ENCODE assay signal across 12 cellular contexts in genomic region chr6:167122041-167122826, GRCh38. TPM values are rescaled to one million over a fixed set of nuclear protein-coding genes. Genes with fewer than 3 reads are reported as not detected.
A peak's percentile ranks its signal among the peaks of the same experiment; 100 is the strongest.
DNase-seq lines count a peak whose midpoint lies in the region; ATAC-seq and TF ChIP-seq lines count a peak whose summit lies in the region.
"Had no signal": no experiment of that assay in that cellular context is flagged by ENCODE, and none has a peak within 500 bp of the region (broad histone marks: within the 10 kb centered on the region; RNA-seq: fewer than 3 reads in every experiment).

No MANE protein-coding gene starts in this region.

- H3K4me1 Mint-ChIP-seq in activated naive CD4-positive, alpha-beta T cell treated with anti-CD3 and anti-CD28 coated beads, Interleukin-2, amount 50 U/mL, for 24 hours, result peaks cover 53% of the 10 kb centered on the region
- peaks cover 55% of the 10 kb centered on the region for H3K4me1 Mint-ChIP-seq in activated CD8-positive, alpha-beta T cell treated with anti-CD3 and anti-CD28 coated beads, Interleukin-2, amount 10 ng/mL, durations not matched to agents 7 days and 5 days (ENCODE audit: low read depth)
- no peaks in the 10 kb centered on the region for H3K4me1 Mint-ChIP-seq in osteocyte (ENCODE audit: unreplicated experiment)

- no peak for DNase-seq in activated naive CD4-positive, alpha-beta T cell treated with anti-CD3 and anti-CD28 coated beads, Interleukin-2, amount 50 U/mL, for 16 hours
- DNase-seq in activated CD8-positive, alpha-beta T cell treated with anti-CD3 and anti-CD28 coated beads, Interleukin-2, amount 10 ng/mL, durations not matched to agents 7 days and 5 days, result peak; percentile 43
- peak in 1 of 2 donors; percentile 67 for DNase-seq in aorta
- DNase-seq in activated gamma-delta T cell treated with Interleukin-2 at 50 U/mL for 16 hours, result no peak
- DNase-seq in osteocyte (ENCODE audit: extremely low spot score, unreplicated experiment), result no peak
- DNase-seq in thyroid gland, result no peak
- DNase-seq: NCI-H1092, PC-3 had no signal

- H3K36me3 ChIP-seq in aorta (ENCODE audit: control insufficient read depth in 1 of 2, insufficient read depth in 2 of 2, low read length in 1 of 2) (no peaks in the 10 kb centered on the region), thyroid gland (no peaks in the 10 kb centered on the region)

- no peak overlapping the region for H3K27ac Mint-ChIP-seq in activated naive CD4-positive, alpha-beta T cell treated with anti-CD3 and anti-CD28 coated beads, Interleukin-2, amount 50 U/mL, for 24 hours
- H3K27ac Mint-ChIP-seq in activated CD8-positive, alpha-beta T cell treated with anti-CD3 and anti-CD28 coated beads, Interleukin-2, amount 10 ng/mL, durations not matched to agents 7 days and 5 days, result peak overlapping the region; percentile 86
- H3K27ac Mint-ChIP-seq in osteocyte (ENCODE audit: unreplicated experiment), result no peak overlapping the region

- ATAC-seq in HG02678 (IDR thresholded peaks at IDR 0.05; ENCODE audit: unreplicated experiment) (peak; percentile 37), aorta (ENCODE audit: low FRiP score) (peak; percentile 31)
- peak; percentile 61 for ATAC-seq in activated CD8-positive, alpha-beta T cell treated with anti-CD3 and anti-CD28 coated beads, Interleukin-2, amount 10 ng/mL, durations not matched to agents 7 days and 5 days
- ATAC-seq: PC-3 had no signal

- no peaks in the 10 kb centered on the region for H3K9me3 Mint-ChIP-seq in activated naive CD4-positive, alpha-beta T cell treated with anti-CD3 and anti-CD28 coated beads, Interleukin-2, amount 50 U/mL, for 24 hours
- H3K9me3 Mint-ChIP-seq in activated CD8-positive, alpha-beta T cell treated with anti-CD3 and anti-CD28 coated beads, Interleukin-2, amount 10 ng/mL, durations not matched to agents 7 days and 5 days (ENCODE audit: insufficient read depth), result no peaks in the 10 kb centered on the region
- H3K9me3 Mint-ChIP-seq in osteocyte (ENCODE audit: unreplicated experiment), result peaks cover 7% of the 10 kb centered on the region

- no peaks in the 10 kb centered on the region for H3K4me1 ChIP-seq in aorta (ENCODE audit: control insufficient read depth in 1 of 2, insufficient read depth in 2 of 2, low read length in 2 of 2)
- H3K4me1 ChIP-seq in thyroid gland, result no peaks in the 10 kb centered on the region

- no peak for TF ChIP-seq CTCF in osteocyte (IDR thresholded peaks at IDR 0.05)
- TF ChIP-seq CTCF in thyroid gland (IDR thresholded peaks at IDR 0.05), result no peak

- CTCF ChIA-PET in activated CD8-positive, alpha-beta T cell treated with anti-CD3 and anti-CD28 coated beads, Interleukin-2, amount 10 ng/mL, durations not matched to agents 7 days and 5 days (lab: Charles Lee), result interaction anchor here (0.7 to 2.1 kb wide), 3 partner anchors 20 to 229 kb away, joined by 3 to 5 read pairs (median 4); no protein-coding TSS in a partner anchor

- H3K4me3 Mint-ChIP-seq in activated naive CD4-positive, alpha-beta T cell treated with anti-CD3 and anti-CD28 coated beads, Interleukin-2, amount 50 U/mL, for 24 hours, result peak overlapping the region; percentile 57
- peak overlapping the region; percentile 70 for H3K4me3 Mint-ChIP-seq in activated CD8-positive, alpha-beta T cell treated with anti-CD3 and anti-CD28 coated beads, Interleukin-2, amount 10 ng/mL, durations not matched to agents 7 days and 5 days
- H3K4me3 Mint-ChIP-seq in osteocyte (ENCODE audit: unreplicated experiment), result no peak overlapping the region

- POLR2A ChIA-PET in activated CD8-positive, alpha-beta T cell treated with anti-CD3 and anti-CD28 coated beads, Interleukin-2, amount 10 ng/mL, durations not matched to agents 7 days and 5 days (lab: Charles Lee), result interaction anchor here (0.7 to 1.0 kb wide), 3 partner anchors 24 to 88 kb away, joined by 3 read pairs; no protein-coding TSS in a partner anchor

- H3K9me3 ChIP-seq in aorta (ENCODE audit: control insufficient read depth, low read length) (peaks cover 3% of the 10 kb centered on the region), thyroid gland (no peaks in the 10 kb centered on the region)

- no peak for TF ChIP-seq POLR2A in thyroid gland (IDR thresholded peaks at IDR 0.05)

- WGBS in aorta, 2 donors, result 84 to 85% methylated on average over 23 of the region's 23 CpGs
- 70 to 74% methylated on average over 23 of the region's 23 CpGs for WGBS in thyroid gland, 2 donors

- no peaks in the 10 kb centered on the region for H3K36me3 Mint-ChIP-seq in activated naive CD4-positive, alpha-beta T cell treated with anti-CD3 and anti-CD28 coated beads, Interleukin-2, amount 50 U/mL, for 24 hours
- H3K36me3 Mint-ChIP-seq in activated CD8-positive, alpha-beta T cell treated with anti-CD3 and anti-CD28 coated beads, Interleukin-2, amount 10 ng/mL, durations not matched to agents 7 days and 5 days (ENCODE audit: low read depth), result peaks cover 5% of the 10 kb centered on the region
- no peaks in the 10 kb centered on the region for H3K36me3 Mint-ChIP-seq in osteocyte (ENCODE audit: unreplicated experiment)

- H3K27ac ChIP-seq in aorta (ENCODE audit: low read depth in 1 of 2, low read length in 2 of 2), result no peak overlapping the region
- H3K27ac ChIP-seq in thyroid gland, result no peak overlapping the region

- no peaks in the 10 kb centered on the region for H3K27me3 Mint-ChIP-seq in activated naive CD4-positive, alpha-beta T cell treated with anti-CD3 and anti-CD28 coated beads, Interleukin-2, amount 50 U/mL, for 24 hours
- peaks cover 2% of the 10 kb centered on the region for H3K27me3 Mint-ChIP-seq in activated CD8-positive, alpha-beta T cell treated with anti-CD3 and anti-CD28 coated beads, Interleukin-2, amount 10 ng/mL, durations not matched to agents 7 days and 5 days (ENCODE audit: low read depth)
- H3K27me3 Mint-ChIP-seq in osteocyte (ENCODE audit: unreplicated experiment), result no peaks in the 10 kb centered on the region

- no peak overlapping the region for H3K4me3 ChIP-seq in aorta (ENCODE audit: low read length in 2 of 2)
- no peak overlapping the region for H3K4me3 ChIP-seq in thyroid gland (replicated peaks in 1 of 3)

- H3K27me3 ChIP-seq in aorta (ENCODE audit: control insufficient read depth in 1 of 2, insufficient read depth in 2 of 2, low read length in 1 of 2) (no peaks in the 10 kb centered on the region), thyroid gland (no peaks in the 10 kb centered on the region)

- intact Hi-C loops in aorta (cut with DNase I), result no loop called here
- intact Hi-C loops in thyroid gland (cut with DNase I), result no loop called here

RNA-seq across cellular contexts. Expression of gene CCR6, which starts 0.7 kb away (rescaled TPM):
- total RNA-seq in activated CD8-positive, alpha-beta T cell treated with anti-CD3 and anti-CD28 coated beads, Interleukin-2, amount 10 ng/mL, durations not matched to agents 7 days and 5 days, result 1 to 10 TPM; 3.8 to 4.4 TPM
- under 1 TPM in 1 of 2 donors, not detected in 1; 0.54 TPM for total RNA-seq in aorta
- polyA plus RNA-seq in aorta, result not detected
- not detected in 2 replicates for total RNA-seq in osteocyte
- under 1 TPM in 1 of 4 donors, not detected in 3; 0.78 TPM for total RNA-seq in thyroid gland
- total RNA-seq: PC-3 had no signal
- polyA plus RNA-seq: AG04450 had no signal

RNA-seq across cellular contexts. Expression of gene GPR31, which starts 35.5 kb away (rescaled TPM):
- total RNA-seq in activated CD8-positive, alpha-beta T cell treated with anti-CD3 and anti-CD28 coated beads, Interleukin-2, amount 10 ng/mL, durations not matched to agents 7 days and 5 days, result not detected
- total RNA-seq in aorta (not detected), osteocyte (not detected in 2 replicates), thyroid gland (not detected)
- not detected for polyA plus RNA-seq in aorta
- total RNA-seq: omental fat pad, PC-3 had no signal
- polyA plus RNA-seq: AG04450 had no signal
